In genomic region chr19:531753-532571, GRCh38 we compare ENCODE assay signal across 8 cellular contexts. TPM values are rescaled to one million over a fixed set of nuclear protein-coding genes. Genes with fewer than 3 reads are reported as not detected.
A peak's percentile ranks its signal among the peaks of the same experiment; 100 is the strongest.
DNase-seq lines count a peak whose midpoint lies in the region; ATAC-seq and TF ChIP-seq lines count a peak whose summit lies in the region.

Gene CDC34, plus strand, starts transcription at chr19:531760. Its CDS starts 172 bp downstream, at chr19:531932.

- H4K20me1 ChIP-seq in DOHH2 (ENCODE audit: control insufficient read depth, insufficient read depth, low read depth, low read length): peaks cover 8% of the 10 kb centered on the region
- H4K20me1 ChIP-seq in mammary epithelial cell (ENCODE audit: insufficient read depth, low read length): no peaks in the 10 kb centered on the region

- H2AFZ ChIP-seq in mammary epithelial cell (ENCODE audit: low read depth, low read length): peak within 1 kb of the TSS; percentile 98

- peak; percentile 1 for ATAC-seq in left lung

- intact Hi-C loops in mammary epithelial cell (cut with micrococcal nuclease) (loop anchor here (1.0 to 2.0 kb wide), 4 partner anchors 25 to 131 kb away; partner anchors contain the start of genes BSG, POLRMT, RNF126 and TPGS1), left lung (cut with DNase I) (no loop called here)

- H3K36me3 ChIP-seq in DOHH2 (ENCODE audit: control insufficient read depth, low read length) (peaks cover 21% of the 10 kb centered on the region; the same call in 1 of the 2 replicates), mammary epithelial cell (ENCODE audit: insufficient read depth, low read length) (peaks cover 5% of the 10 kb centered on the region), left lung (peaks cover 0 to 17% of the 10 kb centered on the region in 2 donors)

- no peaks in the 10 kb centered on the region for H3F3A ChIP-seq in DOHH2 (ENCODE audit: control insufficient read depth, insufficient read depth)

- TF ChIP-seq CTCF in DOHH2 (IDR thresholded peaks at IDR 0.05; ENCODE audit: low read depth, low read length, poor library complexity, severe bottlenecking) (no peak), GM20000 (IDR thresholded peaks at IDR 0.05; ENCODE audit: extremely low read depth, missing control alignments) (no peak), mammary epithelial cell (conservative IDR thresholded peaks at IDR 0.05 in 1 of 2, IDR thresholded peaks at IDR 0.05 in 1 of 2; ENCODE audit: extremely low read depth in 1 of 2, insufficient read depth in 1 of 2, low read depth in 1 of 2, low read length in 2 of 2) (no peak), left lung (IDR thresholded peaks at IDR 0.05) (no peak)

- H3K4me2 ChIP-seq in DOHH2 (ENCODE audit: low read length): peak within 1 kb of the TSS; percentile 85
- peak within 1 kb of the TSS; percentile 99 for H3K4me2 ChIP-seq in mammary epithelial cell (ENCODE audit: insufficient read depth, low read depth, low read length)

- CTCF ChIA-PET in mammary epithelial cell (lab: Charles Lee; ENCODE audit: low non-redundant PET): interaction anchor here (0.6 kb wide), 2 partner anchors 26 to 54 kb away, joined by 8 to 27 read pairs; no protein-coding TSS in a partner anchor

- dilution Hi-C loops in mammary epithelial cell (cut with HindIII; ENCODE audit: low sequenced_read_pairs): no loop called here

- H3K4me3 ChIP-seq in DOHH2 (ENCODE audit: low read length): peak within 1 kb of the TSS; percentile 82
- peak within 1 kb of the TSS; percentile 73 to 94 (median 85) for H3K4me3 ChIP-seq in mammary epithelial cell (replicated peaks in 1 of 3; ENCODE audit: insufficient read depth in 1 of 3, low read depth in 2 of 3, low read length in 3 of 3)
- H3K4me3 ChIP-seq in left lung: peak within 1 kb of the TSS; percentile 90 to 97

- H3K9me2 ChIP-seq in DOHH2 (replicated peaks; ENCODE audit: control insufficient read depth, low read length): no peaks in the 10 kb centered on the region

- peak within 1 kb of the TSS; percentile 60 for H3K27ac ChIP-seq in DOHH2 (ENCODE audit: low read depth, low read length)
- peak within 1 kb of the TSS; percentile 60 for H3K27ac ChIP-seq in mammary epithelial cell (ENCODE audit: insufficient read depth, low read depth, low read length)
- peak within 1 kb of the TSS; percentile 92 to 94 for H3K27ac ChIP-seq in left lung
- peak within 1 kb of the TSS; percentile 93 for H3K27ac ChIP-seq in substantia nigra (ENCODE audit: low read depth, low read length, poor library complexity, severe bottlenecking)

- WGBS in mammary epithelial cell (ENCODE audit: low coverage, missing lambda C conversion rate): 0% methylated on average over 10 of the region's 84 CpGs

- BruUV-seq in mammary epithelial cell (replicated peaks; lab: Mats Ljungman, UMichigan): TSS peak; percentile 60

- H3K4me1 ChIP-seq in DOHH2 (ENCODE audit: control insufficient read depth, low read length) (peaks cover 17% of the 10 kb centered on the region), mammary epithelial cell (ENCODE audit: insufficient read depth, low read length) (peaks cover 29% of the 10 kb centered on the region), left lung (peaks cover 15 to 34% of the 10 kb centered on the region in 2 donors)

- DNase-seq in GM20000 (ENCODE audit: low spot score): peak; percentile 69
- DNase-seq in LHCN-M2 (ENCODE audit: low read depth): no peak
- no peak for DNase-seq in mammary epithelial cell
- no peak for DNase-seq in left lung
- DNase-seq in substantia nigra (lab: John Stamatoyannopoulos, UW): peak in 7 of 49 donors; percentile 43 to 78 (median 66)
- DNase-seq in SKM-1 (lab: John Stamatoyannopoulos, UW; ENCODE audit: unreplicated experiment): no peak
- DNase-seq in COR-L47 (lab: John Stamatoyannopoulos, UW): no peak

- H3K9me3 ChIP-seq in DOHH2 (ENCODE audit: control insufficient read depth, insufficient read depth, low read length) (no peaks in the 10 kb centered on the region), mammary epithelial cell (replicated peaks; ENCODE audit: insufficient read depth, low read length) (no peaks in the 10 kb centered on the region), left lung (no peaks in the 10 kb centered on the region)

- in situ Hi-C loops in mammary epithelial cell (cut with MboI; ENCODE audit: low sequenced_read_pairs in 2 of 2): no loop called here

- H3K9ac ChIP-seq in mammary epithelial cell (ENCODE audit: insufficient read depth, low read length): peak within 1 kb of the TSS; percentile 74

- H3K27me3 ChIP-seq in DOHH2 (ENCODE audit: control insufficient read depth, low read length): no peaks in the 10 kb centered on the region
- H3K27me3 ChIP-seq in mammary epithelial cell (ENCODE audit: insufficient read depth, low read length): no peaks in the 10 kb centered on the region
- peaks cover 0 to under 1% of the 10 kb centered on the region in 2 donors for H3K27me3 ChIP-seq in left lung

- peaks cover 38% of the 10 kb centered on the region for H3K79me2 ChIP-seq in DOHH2 (ENCODE audit: control insufficient read depth, low read length)
- H3K79me2 ChIP-seq in mammary epithelial cell (ENCODE audit: insufficient read depth, low read length): peaks cover 52% of the 10 kb centered on the region

RNA-seq across cellular contexts. Expression of gene CDC34, which starts in this region (rescaled TPM):
- 64.6 and 69.6 TPM in 2 replicates for total RNA-seq in LHCN-M2 (2014; rRNA removed)
- polyA plus RNA-seq in LHCN-M2 (2012): 71.4 TPM
- 10 to 100 TPM; 52.8 to 68.5 TPM for total RNA-seq in mammary epithelial cell
- polyA plus RNA-seq in mammary epithelial cell: 50.3 TPM
- polyA minus RNA-seq in mammary epithelial cell: 24.4 TPM
- total RNA-seq in left lung: 10 to 100 TPM; 50.9 to 55.5 TPM
